In the genomic region with DNA sequence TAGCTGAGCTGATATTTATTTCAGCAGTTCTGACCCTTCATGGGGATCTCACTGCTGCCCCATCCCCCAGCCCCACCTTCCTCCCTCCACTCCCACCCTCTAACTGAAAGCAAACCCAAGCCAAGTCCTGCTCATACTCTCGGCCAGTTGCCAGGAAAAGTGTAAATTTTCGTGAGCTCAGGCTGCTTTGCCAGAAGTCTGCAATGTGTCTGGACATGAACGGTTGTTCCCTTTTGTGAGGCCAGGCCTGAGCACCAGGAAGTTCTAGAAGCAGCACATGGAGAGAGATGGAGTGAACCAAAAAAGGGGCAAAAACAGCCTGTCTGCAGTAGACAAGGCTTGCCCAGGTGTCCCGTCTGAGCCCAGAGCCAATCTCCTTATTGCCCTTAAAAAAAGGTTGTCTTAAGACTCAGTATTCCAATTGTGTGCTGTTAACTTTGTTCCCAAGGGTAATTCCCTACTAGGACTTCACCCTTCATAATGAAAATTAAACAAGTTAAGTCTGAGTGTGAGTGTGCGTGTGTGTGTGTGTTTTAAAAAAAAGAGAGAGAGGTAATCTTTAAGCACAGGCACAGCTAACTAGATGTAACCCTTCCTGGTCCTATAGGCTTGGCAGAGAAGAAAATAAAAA, we compare ENCODE assay signal across 16 cellular contexts.
DNase-seq lines count a peak whose midpoint lies in the region; ATAC-seq and TF ChIP-seq lines count a peak whose summit lies in the region.
"Had no signal": no experiment of that assay in that cellular context is flagged by ENCODE, and none has a peak within 500 bp of the region (broad histone marks: within the 10 kb centered on the region; RNA-seq: fewer than 3 reads in every experiment).

No MANE protein-coding gene starts in this region.

- no peak for TF ChIP-seq CTCF in DOHH2 (IDR thresholded peaks at IDR 0.05; ENCODE audit: low read depth, low read length, poor library complexity, severe bottlenecking)
- TF ChIP-seq CTCF in choroid plexus epithelial cell (conservative IDR thresholded peaks at IDR 0.05; ENCODE audit: low read depth, low read length): no peak

- H3K27me3 ChIP-seq in DOHH2 (ENCODE audit: control insufficient read depth, low read length) (no peaks in the 10 kb centered on the region), mucosa of rectum (ENCODE audit: control insufficient read depth in 2 of 2, insufficient read depth in 2 of 2, low read length in 2 of 2) (no peaks in the 10 kb centered on the region)

- H3K4me3 ChIP-seq in DOHH2 (ENCODE audit: low read length): peak overlapping the region; percentile 32; the same call in 1 of the 2 replicates
- H3K4me3 ChIP-seq in choroid plexus epithelial cell (ENCODE audit: low read depth, low read length): no peak overlapping the region
- no peak overlapping the region for H3K4me3 ChIP-seq in mucosa of rectum (ENCODE audit: low read length in 2 of 2)

- no peaks in the 10 kb centered on the region for H4K20me1 ChIP-seq in DOHH2 (ENCODE audit: control insufficient read depth, insufficient read depth, low read depth, low read length)

- H3K4me1 ChIP-seq in DOHH2 (ENCODE audit: control insufficient read depth, low read length): peaks cover 86% of the 10 kb centered on the region
- peaks cover 4 to 10% of the 10 kb centered on the region in 2 donors for H3K4me1 ChIP-seq in mucosa of rectum (ENCODE audit: control insufficient read depth in 2 of 2, insufficient read depth in 2 of 2, low read length in 2 of 2)

- H3K9ac ChIP-seq in mucosa of rectum (ENCODE audit: low read depth in 1 of 2, low read length in 2 of 2): no peak overlapping the region

- H3K9me3 ChIP-seq in DOHH2 (ENCODE audit: control insufficient read depth, insufficient read depth, low read length): no peaks in the 10 kb centered on the region
- no peaks in the 10 kb centered on the region for H3K9me3 ChIP-seq in mucosa of rectum (ENCODE audit: control insufficient read depth in 2 of 2, low read length in 2 of 2)

- ATAC-seq in GM19467 (IDR thresholded peaks at IDR 0.05; ENCODE audit: unreplicated experiment) (no peak), HG02973 (IDR thresholded peaks at IDR 0.05; ENCODE audit: unreplicated experiment) (no peak)
- ATAC-seq: activated CD4-positive, CD25-positive, alpha-beta regulatory T cell treated with anti-CD3 and anti-CD28 coated beads, Interleukin-2, amount 50 U/mL, for 24 hours had no signal

- H3K9me2 ChIP-seq in DOHH2 (replicated peaks; ENCODE audit: control insufficient read depth, low read length): no peaks in the 10 kb centered on the region

- H3K27ac ChIP-seq in DOHH2 (ENCODE audit: low read depth, low read length) (peak overlapping the region; percentile 76), mucosa of rectum (ENCODE audit: low read depth in 2 of 2, low read length in 2 of 2) (peak overlapping the region; percentile 56 to 59)

- H3F3A ChIP-seq in DOHH2 (ENCODE audit: control insufficient read depth, insufficient read depth): peaks cover 30% of the 10 kb centered on the region

- H3K4me2 ChIP-seq in DOHH2 (ENCODE audit: low read length): peak overlapping the region; percentile 73

- H3K36me3 ChIP-seq in DOHH2 (ENCODE audit: control insufficient read depth, low read length) (no peaks in the 10 kb centered on the region), mucosa of rectum (ENCODE audit: control insufficient read depth in 2 of 2, insufficient read depth in 2 of 2, low read length in 2 of 2) (no peaks in the 10 kb centered on the region)

- peak; percentile 80 for DNase-seq in NCI-H69 (lab: John Stamatoyannopoulos, UW)
- peak; percentile 2 for DNase-seq in choroid plexus epithelial cell (ENCODE audit: low read depth)
- no peak for DNase-seq in medulla oblongata (ENCODE audit: extremely low spot score)
- no peak for DNase-seq in GM19238 (ENCODE audit: insufficient read length, low spot score)
- DNase-seq: activated CD8-positive, alpha-beta memory T cell treated with anti-CD3 and anti-CD28 coated beads, Interleukin-2, amount 50 U/mL, for 4 hours; activated naive CD4-positive, alpha-beta T cell treated with anti-CD3 and anti-CD28 coated beads for 36 hours; effector memory CD4-positive, alpha-beta T cell; NCI-H2171; posterior cingulate gyrus; substantia nigra; T-helper 1 cell had no signal

- H3K79me2 ChIP-seq in DOHH2 (ENCODE audit: control insufficient read depth, low read length): no peaks in the 10 kb centered on the region

Comparison
In these comparisons a context has a peak if more than half of its experiments do, and no peak if none do; other contexts are left out.
1. DNase-seq: peak in NCI-H69 (single experiment) and choroid plexus epithelial cell (single experiment); none in medulla oblongata (single experiment) and GM19238 (single experiment).